ENCODE assay signal across 16 cellular contexts in genomic region chr4:62191446-62191845, GRCh38.
DNase-seq lines count a peak whose midpoint lies in the region; ATAC-seq and TF ChIP-seq lines count a peak whose summit lies in the region.
"Had no signal": no experiment of that assay in that cellular context is flagged by ENCODE, and none has a peak within 500 bp of the region (broad histone marks: within the 10 kb centered on the region; RNA-seq: fewer than 3 reads in every experiment).

No MANE protein-coding gene starts in this region.

- H3K4me3 ChIP-seq in adipocyte (ENCODE audit: low read length): no peak overlapping the region
- H3K4me3 ChIP-seq: GM12878 had no signal

- H3K9me3 ChIP-seq in adipocyte (ENCODE audit: control insufficient read depth, low read length): no peaks in the 10 kb centered on the region

- no peaks in the 10 kb centered on the region for H3K27me3 ChIP-seq in adipocyte (replicated peaks; ENCODE audit: control insufficient read depth, insufficient read depth, low read length)

- H3K36me3 Mint-ChIP-seq in osteocyte (ENCODE audit: unreplicated experiment): no peaks in the 10 kb centered on the region

- no peak overlapping the region for H3K4me3 Mint-ChIP-seq in osteocyte (ENCODE audit: unreplicated experiment)
- H3K4me3 Mint-ChIP-seq: CD4-positive, alpha-beta T cell; H9 had no signal

- ATAC-seq in HG03520 (IDR thresholded peaks at IDR 0.05; ENCODE audit: unreplicated experiment) (no peak), GM19328 (IDR thresholded peaks at IDR 0.05; ENCODE audit: unreplicated experiment) (no peak)
- ATAC-seq: GM12878 had no signal

- peaks cover 18% of the 10 kb centered on the region for H3K4me1 Mint-ChIP-seq in osteocyte (ENCODE audit: unreplicated experiment)
- H3K4me1 Mint-ChIP-seq: H9 had no signal

- H3K36me3 ChIP-seq in adipocyte (ENCODE audit: control insufficient read depth, insufficient read depth, low read length, severe bottlenecking): no peaks in the 10 kb centered on the region

- H3K27ac Mint-ChIP-seq in osteocyte (ENCODE audit: unreplicated experiment): peak overlapping the region; percentile 9
- H3K27ac Mint-ChIP-seq: CD4-positive, alpha-beta T cell; H9 had no signal

- DNase-seq in NCI-H1105 treated with DMSO at 0.1 percent for 48 hours (lab: John Stamatoyannopoulos, UW) (peak; percentile 42), NCI-H1105 (lab: John Stamatoyannopoulos, UW) (no peak), NCI-H69 (lab: John Stamatoyannopoulos, UW) (peak; percentile 47), adipocyte (ENCODE audit: low read depth) (peak; percentile 63), osteocyte (ENCODE audit: extremely low spot score, unreplicated experiment) (no peak), amygdala (lab: John Stamatoyannopoulos, UW) (no peak)
- DNase-seq: ACHN; C1 segment of cervical spinal cord; Calu3; CD4-positive, alpha-beta T cell; DMS79; GOT3; H9 had no signal

- no peaks in the 10 kb centered on the region for H3K4me1 ChIP-seq in adipocyte (ENCODE audit: control insufficient read depth, insufficient read depth, low read length)

- H3K9ac ChIP-seq in adipocyte (ENCODE audit: low read length): no peak overlapping the region

- TF ChIP-seq CTCF in osteocyte (IDR thresholded peaks at IDR 0.05): no peak

- no peaks in the 10 kb centered on the region for H3K27me3 Mint-ChIP-seq in osteocyte (ENCODE audit: unreplicated experiment)
- H3K27me3 Mint-ChIP-seq: CD4-positive, alpha-beta T cell had no signal

- H3K9me3 Mint-ChIP-seq in osteocyte (ENCODE audit: unreplicated experiment): peaks cover 12% of the 10 kb centered on the region

Comparison
In these comparisons a context has a peak if more than half of its experiments do, and no peak if none do; other contexts are left out.
1. DNase-seq: peak in NCI-H1105 treated with DMSO at 0.1 percent for 48 hours (single experiment), NCI-H69 (single experiment) and adipocyte (single experiment); none in NCI-H1105 (single experiment), osteocyte (single experiment) and amygdala (0 of 56).